8 cellular contexts compared by ENCODE assay signal in genomic region chr18:3593381-3593903, GRCh38.
DNase-seq lines count a peak whose midpoint lies in the region; ATAC-seq, FAIRE-seq and TF ChIP-seq lines count a peak whose summit lies in the region.

No MANE protein-coding gene starts in this region.

- DNase-seq in NCI-H1105 treated with DMSO at 0.1 percent for 48 hours (lab: John Stamatoyannopoulos, UW) (peak; percentile 66), NCI-H1105 (lab: John Stamatoyannopoulos, UW) (no peak), SW480 (ENCODE audit: low spot score) (peak; percentile 86), endothelial cell of umbilical vein (ENCODE audit: low read depth, low spot score) (no peak), cerebellar nuclear complex (lab: John Stamatoyannopoulos, UW) (no peak)
- peak in 2 of 10 donors; percentile 8 to 18 for DNase-seq in naive thymus-derived CD8-positive, alpha-beta T cell

- peak overlapping the region in 2 of 3 experiments; percentile 8 to 52 for H3K4me3 ChIP-seq in endothelial cell of umbilical vein (replicated peaks in 1 of 3; ENCODE audit: insufficient read depth in 1 of 3, low read depth in 1 of 3, low read length in 3 of 3)

- peaks cover 0 to 3% (median 3%) of the 10 kb centered on the region in 3 donors for H3K36me3 Mint-ChIP-seq in naive thymus-derived CD8-positive, alpha-beta T cell

- H3K27ac ChIP-seq in endothelial cell of umbilical vein (ENCODE audit: insufficient read depth, low read depth, low read length), result peak overlapping the region; percentile 100

- no peak for FAIRE-seq in endothelial cell of umbilical vein (lab: Jason Lieb, UNC)

- H3K79me2 ChIP-seq in endothelial cell of umbilical vein (ENCODE audit: control insufficient read depth, insufficient read depth, low read length), result peaks cover 3% of the 10 kb centered on the region

- H2AFZ ChIP-seq in endothelial cell of umbilical vein (ENCODE audit: low read depth, low read length), result peak overlapping the region; percentile 26

- H3K4me1 Mint-ChIP-seq in naive thymus-derived CD8-positive, alpha-beta T cell, result peaks cover 22 to 64% (median 53%) of the 10 kb centered on the region in 4 donors

- dilution Hi-C loops in endothelial cell of umbilical vein (cut with MboI; ENCODE audit: extremely low pct_ligation_motif_present, low sequenced_read_pairs), result no loop called here

- H3K4me2 ChIP-seq in endothelial cell of umbilical vein (ENCODE audit: insufficient read depth, low read length), result peak overlapping the region; percentile 62

- H3K27me3 ChIP-seq in endothelial cell of umbilical vein (ENCODE audit: control insufficient read depth in 2 of 2, insufficient read depth in 2 of 2, low read length in 2 of 2), result no peaks in the 10 kb centered on the region

- TSS peak; percentile 4 for BruUV-seq in endothelial cell of umbilical vein (replicated peaks; lab: Mats Ljungman, UMichigan)

- peaks cover 48% of the 10 kb centered on the region for H3K4me1 ChIP-seq in endothelial cell of umbilical vein (ENCODE audit: control insufficient read depth, extremely low read depth, insufficient read depth, low read length)

- no peaks in the 10 kb centered on the region for H3K27me3 Mint-ChIP-seq in naive thymus-derived CD8-positive, alpha-beta T cell

- peak overlapping the region; percentile 87 to 96 (median 92) for H3K4me3 Mint-ChIP-seq in naive thymus-derived CD8-positive, alpha-beta T cell

- intact Hi-C loops in endothelial cell of umbilical vein (cut with micrococcal nuclease), result loop anchor here (5.0 kb wide), 1 partner anchor 404 kb away; no protein-coding TSS in a partner anchor

- H3K9me3 Mint-ChIP-seq in naive thymus-derived CD8-positive, alpha-beta T cell, result no peaks in the 10 kb centered on the region

- CTCF ChIA-PET in endothelial cell of umbilical vein (lab: Charles Lee), result interaction anchor here (0.5 to 5.5 kb wide), 38 partner anchors 8 to 405 kb away, joined by 3 to 154 read pairs (median 5); partner anchors contain the start of gene TGIF1

- TF ChIP-seq CTCF in endothelial cell of umbilical vein (IDR thresholded peaks at IDR 0.05; ENCODE audit: extremely low read depth in 1 of 2, insufficient read depth in 1 of 2, low read depth in 1 of 2, low read length in 2 of 2), result no peak

- H3K9ac ChIP-seq in endothelial cell of umbilical vein (replicated peaks; ENCODE audit: extremely low read depth, insufficient read depth, low read length), result peak overlapping the region; percentile 100

- POLR2A ChIA-PET in endothelial cell of umbilical vein (lab: Charles Lee), result interaction anchor here (0.6 to 2.6 kb wide), 10 partner anchors 10 to 347 kb away, joined by 3 to 22 read pairs (median 8); no protein-coding TSS in a partner anchor
- POLR2A ChIA-PET in naive thymus-derived CD8-positive, alpha-beta T cell (lab: Charles Lee), result interaction anchor here (0.6 to 5.9 kb wide), 19 partner anchors 8 to 1701 kb away, joined by 3 to 90 read pairs (median 7); partner anchors contain the start of genes MYL12A, MYL12B, TGIF1 and ZBTB14

- no peaks in the 10 kb centered on the region for H3K9me1 ChIP-seq in endothelial cell of umbilical vein (replicated peaks; ENCODE audit: control insufficient read depth, extremely low read depth, insufficient read depth, low read length)

- TF ChIP-seq POLR2A in endothelial cell of umbilical vein (IDR thresholded peaks at IDR 0.05; ENCODE audit: low read depth, low read length), result no peak

- H4K20me1 ChIP-seq in endothelial cell of umbilical vein (replicated peaks; ENCODE audit: control insufficient read depth, extremely low read depth, insufficient read depth, low read length), result no peaks in the 10 kb centered on the region

- peak overlapping the region; percentile 97 to 100 (median 100) for H3K27ac Mint-ChIP-seq in naive thymus-derived CD8-positive, alpha-beta T cell

- peak; percentile 3 for ATAC-seq in HG03520 (IDR thresholded peaks at IDR 0.05; ENCODE audit: unreplicated experiment)
- no peak for ATAC-seq in naive thymus-derived CD8-positive, alpha-beta T cell
- ATAC-seq in HG02610 (IDR thresholded peaks at IDR 0.05; ENCODE audit: unreplicated experiment), result no peak

- no peaks in the 10 kb centered on the region for H3K9me3 ChIP-seq in endothelial cell of umbilical vein (replicated peaks; ENCODE audit: control insufficient read depth, insufficient read depth, low read length)

- H3K36me3 ChIP-seq in endothelial cell of umbilical vein (ENCODE audit: control insufficient read depth in 2 of 2, extremely low read depth in 1 of 2, insufficient read depth in 2 of 2, low read length in 2 of 2), result no peaks in the 10 kb centered on the region

TF ChIP-seq in endothelial cell of umbilical vein, 7 proteins besides CTCF, POLR2A, EP300 and RAD21:
- no peak for TF ChIP-seq MAX (IDR thresholded peaks at IDR 0.05; ENCODE audit: insufficient read depth, insufficient read length)
- no peak for TF ChIP-seq POLR2AphosphoS5 (IDR thresholded peaks at IDR 0.05; ENCODE audit: insufficient read depth, low read depth, low read length)
- TF ChIP-seq JUN (IDR thresholded peaks at IDR 0.05; ENCODE audit: borderline replicate concordance, insufficient read depth, insufficient read length, low read depth), result no peak
- peak; percentile 90 for TF ChIP-seq GATA2 (IDR thresholded peaks at IDR 0.05; ENCODE audit: insufficient read depth, insufficient read length, low read depth, low read length)
- no peak for TF ChIP-seq FOS (IDR thresholded peaks at IDR 0.05; ENCODE audit: borderline replicate concordance, insufficient read depth, low read length)
- no peak for TF ChIP-seq MYC (IDR thresholded peaks at IDR 0.05; ENCODE audit: low read depth, low read length)
- no peak for TF ChIP-seq EZH2 (IDR thresholded peaks at IDR 0.05; ENCODE audit: borderline replicate concordance, low read depth, low read length, severe bottlenecking)

Comparison
In these comparisons a context has a peak if more than half of its experiments do, and no peak if none do; other contexts are left out.
1. DNase-seq: peak in NCI-H1105 treated with DMSO at 0.1 percent for 48 hours (single experiment) and SW480 (single experiment); none in NCI-H1105 (single experiment), endothelial cell of umbilical vein (single experiment) and cerebellar nuclear complex (0 of 2).